8 cellular contexts compared by ENCODE assay signal in the genomic region with DNA sequence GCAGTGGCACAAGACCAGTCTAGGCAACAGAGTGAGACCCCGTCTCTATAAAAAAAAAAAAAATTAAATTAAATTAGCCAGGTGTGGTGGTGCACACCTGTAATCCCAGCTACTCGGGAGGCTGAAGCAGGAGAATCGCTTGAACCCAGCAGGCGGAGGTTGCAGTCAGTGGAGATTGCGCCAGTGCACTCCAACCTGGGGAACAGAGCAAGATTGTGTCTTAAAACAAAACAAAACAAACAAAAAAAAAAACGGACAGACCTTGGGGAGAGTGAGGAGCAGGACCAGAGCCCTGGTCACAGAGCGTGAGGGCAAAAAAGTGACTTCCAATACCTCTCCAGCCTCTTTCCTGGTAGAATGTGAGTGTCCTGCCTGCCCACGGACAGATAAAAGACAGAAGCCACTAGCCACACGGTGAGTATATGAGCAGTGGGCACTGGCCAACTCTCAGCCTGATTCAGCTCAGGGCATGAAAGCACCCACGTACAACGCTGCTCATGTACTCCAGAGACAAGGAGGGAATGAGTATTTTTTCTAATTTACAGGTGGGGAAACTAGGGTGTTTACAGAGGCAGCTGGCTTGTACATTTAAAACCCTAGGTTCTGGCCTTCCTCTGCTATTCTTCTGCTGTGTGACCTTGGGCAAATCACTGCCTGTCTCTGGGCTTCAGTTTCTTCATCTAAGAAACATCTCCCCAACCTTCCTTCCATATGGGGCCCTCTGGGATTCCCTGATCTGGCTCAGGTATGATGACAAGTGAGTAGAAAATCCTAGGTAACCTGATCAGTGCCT. TPM values are rescaled to one million over a fixed set of nuclear protein-coding genes. Genes with fewer than 3 reads are reported as not detected.
DNase-seq lines count a peak whose midpoint lies in the region; TF ChIP-seq lines count a peak whose summit lies in the region.
"Had no signal": no experiment of that assay in that cellular context is flagged by ENCODE, and none has a peak within 500 bp of the region (broad histone marks: within the 10 kb centered on the region; RNA-seq: fewer than 3 reads in every experiment).

No MANE protein-coding gene starts in this region.

- no peaks in the 10 kb centered on the region for H3K79me2 ChIP-seq in smooth muscle cell (ENCODE audit: low read depth)

- no peak overlapping the region for H2AFZ ChIP-seq in smooth muscle cell (ENCODE audit: low read depth)

- H3K4me1 Mint-ChIP-seq in HFFc6 (ENCODE audit: low read depth) = peaks cover 30% of the 10 kb centered on the region

- H3K27ac ChIP-seq in WERI-Rb-1 (no peak overlapping the region), iPS-20b (ENCODE audit: low read length) (peak overlapping the region; percentile 1), smooth muscle cell (ENCODE audit: low read depth) (peak overlapping the region; percentile 45)
- H3K27ac ChIP-seq: ascending aorta had no signal

- H3K4me3 ChIP-seq in WERI-Rb-1 (ENCODE audit: low read depth, low read length) = no peak overlapping the region
- H3K4me3 ChIP-seq in iPS-20b (ENCODE audit: low read length) = no peak overlapping the region; the same call in 1 of the 2 replicates
- peak overlapping the region; percentile 9 for H3K4me3 ChIP-seq in smooth muscle cell
- H3K4me3 ChIP-seq: ascending aorta had no signal

- H3K9me3 ChIP-seq in WERI-Rb-1 (ENCODE audit: severe bottlenecking) = no peaks in the 10 kb centered on the region
- H3K9me3 ChIP-seq in iPS-20b (ENCODE audit: insufficient read depth, low read depth, low read length) = no peaks in the 10 kb centered on the region
- H3K9me3 ChIP-seq in smooth muscle cell (replicated peaks; ENCODE audit: low read depth) = no peaks in the 10 kb centered on the region
- H3K9me3 ChIP-seq: ascending aorta had no signal

- H3K27me3 ChIP-seq in WERI-Rb-1 (ENCODE audit: insufficient read depth, low read depth, severe bottlenecking) (no peaks in the 10 kb centered on the region), iPS-20b (ENCODE audit: insufficient read depth, low read length) (peaks cover 31% of the 10 kb centered on the region), smooth muscle cell (ENCODE audit: low read depth) (no peaks in the 10 kb centered on the region)

- WGBS in smooth muscle cell (ENCODE audit: low lambda C conversion rate) = 80% methylated on average over 11 of the region's 11 CpGs

- H3K9ac ChIP-seq in iPS-20b (ENCODE audit: low read depth, low read length) (peak overlapping the region; percentile 3; the same call in 1 of the 2 replicates), smooth muscle cell (ENCODE audit: low read depth) (no peak overlapping the region)

- H3K36me3 ChIP-seq in WERI-Rb-1 (no peaks in the 10 kb centered on the region; the same call in 1 of the 2 replicates), iPS-20b (ENCODE audit: insufficient read depth, low read depth, low read length) (no peaks in the 10 kb centered on the region), smooth muscle cell (ENCODE audit: low read depth) (no peaks in the 10 kb centered on the region)
- H3K36me3 ChIP-seq: ascending aorta had no signal

- H3K36me3 Mint-ChIP-seq in HFFc6 (ENCODE audit: low read depth) = no peaks in the 10 kb centered on the region

- H3K9me3 Mint-ChIP-seq in HFFc6 = no peaks in the 10 kb centered on the region

- no peaks in the 10 kb centered on the region for H3F3A ChIP-seq in smooth muscle cell (ENCODE audit: low read depth)

- peak overlapping the region; percentile 35 for H3K27ac Mint-ChIP-seq in HFFc6

- no peaks in the 10 kb centered on the region for H4K20me1 ChIP-seq in smooth muscle cell (ENCODE audit: low read depth)

- TF ChIP-seq CTCF in HFFc6 (IDR thresholded peaks at IDR 0.05) (no peak), WERI-Rb-1 (IDR thresholded peaks at IDR 0.05; ENCODE audit: low read depth, low read length) (no peak), smooth muscle cell (IDR thresholded peaks at IDR 0.05; ENCODE audit: borderline replicate concordance, insufficient read depth, poor library complexity, severe bottlenecking) (no peak)

- H3K4me1 ChIP-seq in iPS-20b (ENCODE audit: insufficient read depth, low read length) (peaks cover 11% of the 10 kb centered on the region), smooth muscle cell (ENCODE audit: low read depth) (peaks cover 14% of the 10 kb centered on the region)

- peaks cover 14% of the 10 kb centered on the region for H3K27me3 Mint-ChIP-seq in HFFc6 (ENCODE audit: insufficient read depth)

- H3K4me3 Mint-ChIP-seq in HFFc6 = peak overlapping the region; percentile 32

- DNase-seq in HFFc6 = no peak
- peak; percentile 3 for DNase-seq in WERI-Rb-1
- DNase-seq in smooth muscle cell (lab: John Stamatoyannopoulos, UW; ENCODE audit: unreplicated experiment) = no peak
- no peak for DNase-seq in DMS 273 (lab: John Stamatoyannopoulos, UW; ENCODE audit: unreplicated experiment)
- DNase-seq in NCI-H1930 (lab: John Stamatoyannopoulos, UW) = no peak
- no peak for DNase-seq in central memory CD4-positive, alpha-beta T cell

- H3K4me2 ChIP-seq in smooth muscle cell = peak overlapping the region; percentile 78

RNA-seq across cellular contexts. Expression of a gene that starts 1.8 kb away (rescaled TPM):
- total RNA-seq in HFFc6 (2021; fragmentation: NEBNext Ultra II Directional; extraction: Animal tissue kit (Norgen Biotek cat#: 25700)) = under 1 TPM; 0.30 to 0.88 (median 0.36) TPM
- 6.6 and 17.0 TPM in 2 replicates for total RNA-seq in smooth muscle cell
- 3.5 and 11.2 TPM in 2 replicates for polyA plus RNA-seq in smooth muscle cell

RNA-seq across cellular contexts. Expression of a gene that starts 7.7 kb away (rescaled TPM):
- under 1 TPM; 0.05 to 0.26 (median 0.13) TPM for total RNA-seq in HFFc6 (2021; fragmentation: NEBNext Ultra II Directional; extraction: Animal tissue kit (Norgen Biotek cat#: 25700))
- 0.31 and 1.5 TPM in 2 replicates for total RNA-seq in smooth muscle cell
- 0.17 and 0.28 TPM in 2 replicates for polyA plus RNA-seq in smooth muscle cell
